ENCODE assay signal across 10 cellular contexts in genomic region chr4:8215001-8215427, GRCh38. TPM values are rescaled to one million over a fixed set of nuclear protein-coding genes. Genes with fewer than 3 reads are reported as not detected.
DNase-seq lines count a peak whose midpoint lies in the region; ATAC-seq, FAIRE-seq and TF ChIP-seq lines count a peak whose summit lies in the region.
"Had no signal": no experiment of that assay in that cellular context is flagged by ENCODE, and none has a peak within 500 bp of the region (broad histone marks: within the 10 kb centered on the region; RNA-seq: fewer than 3 reads in every experiment).

No MANE protein-coding gene starts in this region.

- no peak overlapping the region for H3K27ac ChIP-seq in kidney (ENCODE audit: low read depth in 2 of 2, low read length in 2 of 2)
- H3K27ac ChIP-seq: ovary had no signal

- no peak for TF ChIP-seq CTCF in AG04449 (IDR thresholded peaks at IDR 0.05; ENCODE audit: insufficient read depth, low read length, missing control alignments)
- TF ChIP-seq CTCF in kidney (IDR thresholded peaks at IDR 0.05; ENCODE audit: borderline replicate concordance, extremely low read depth, insufficient read depth), result no peak

- POLR2A ChIA-PET in AG04449 (lab: Yijun Ruan, JAX), result no interaction called here

- intact Hi-C loops in kidney (cut with DNase I), result no loop called here

- H3K4me1 ChIP-seq in kidney (ENCODE audit: control insufficient read depth in 1 of 2, insufficient read depth in 1 of 2, low read depth in 1 of 2, low read length in 2 of 2), result peaks cover 13 to 15% of the 10 kb centered on the region in 2 donors

- DNase-seq in AG04449 (ENCODE audit: low read depth, low spot score) (peak; percentile 45), HT1080 (ENCODE audit: low read depth) (peak; percentile 27), T1000 (lab: John Stamatoyannopoulos, UW) (peak; percentile 26), kidney (peak; percentile 88), NCI-H1436 treated with DMSO at 0.1 percent for 48 hours (lab: John Stamatoyannopoulos, UW) (no peak), epidermal melanocyte (ENCODE audit: insufficient read length, low spot score) (no peak)
- DNase-seq: NCI-H1048 had no signal

- no peak for ATAC-seq in HG02885 (IDR thresholded peaks at IDR 0.05; ENCODE audit: poor library complexity, unreplicated experiment)
- ATAC-seq in HG02571 (IDR thresholded peaks at IDR 0.05; ENCODE audit: unreplicated experiment), result no peak

- CTCF ChIA-PET in AG04449 (lab: Yijun Ruan, JAX), result interaction anchor here (1.0 to 2.1 kb wide), 4 partner anchors 11 to 187 kb away, joined by 3 to 10 read pairs (median 4); no protein-coding TSS in a partner anchor

- H3K36me3 ChIP-seq in kidney (ENCODE audit: control insufficient read depth in 1 of 2, insufficient read depth in 2 of 2, low read length in 2 of 2), result peaks cover 19 to 43% of the 10 kb centered on the region in 2 donors
- H3K36me3 ChIP-seq: ovary had no signal

- no peak overlapping the region for H3K4me3 ChIP-seq in AG04449 (ENCODE audit: low read depth, low read length)
- H3K4me3 ChIP-seq in kidney (ENCODE audit: low read length in 2 of 2), result no peak overlapping the region
- H3K4me3 ChIP-seq: ovary had no signal

- FAIRE-seq in kidney (lab: Jason Lieb, UNC), result peak; percentile 41

- H3K9ac ChIP-seq in kidney (ENCODE audit: low read length in 2 of 2), result no peak overlapping the region

- no peaks in the 10 kb centered on the region for H3K9me3 ChIP-seq in kidney (ENCODE audit: control insufficient read depth in 1 of 2, low read length in 2 of 2)
- H3K9me3 ChIP-seq: ovary had no signal

RNA-seq across cellular contexts. Expression of gene SH3TC1, which starts 15.9 kb away (rescaled TPM):
- 3.6 and 5.3 TPM in 2 replicates for total RNA-seq in HT1080 (2014; rRNA removed; shearing (Covaris generic))
- polyA plus RNA-seq in HT1080 (2015; cell fraction: cytosol; rRNA removed), result 2.2 and 2.9 TPM in 2 replicates
- polyA plus RNA-seq in HT1080 (2015; cell fraction: nucleus; rRNA removed), result 6.6 and 7.6 TPM in 2 replicates
- 127 TPM for total RNA-seq in kidney
- 43.1 TPM for polyA plus RNA-seq in kidney (ENCODE audit: insufficient read depth, low read depth, low replicate concordance)

RNA-seq across cellular contexts. Expression of gene HTRA3, which starts 54.5 kb away (rescaled TPM):
- total RNA-seq in HT1080 (2014; rRNA removed; shearing (Covaris generic)), result 0.16 and 0.20 TPM in 2 replicates
- 0.30 and 0.34 TPM in 2 replicates for polyA plus RNA-seq in HT1080 (2015; cell fraction: cytosol; rRNA removed)
- polyA plus RNA-seq in HT1080 (2015; cell fraction: nucleus; rRNA removed), result 0.11 and 0.26 TPM in 2 replicates
- 1.7 TPM for total RNA-seq in kidney
- polyA plus RNA-seq in kidney (ENCODE audit: insufficient read depth, low read depth, low replicate concordance), result 6.5 TPM

RNA-seq across cellular contexts. Expression of gene ABLIM2, which starts 56.4 kb away (rescaled TPM):
- total RNA-seq in HT1080 (2014; rRNA removed; shearing (Covaris generic)), result 0.19 TPM in 1 of 2 replicates, not detected in the other
- polyA plus RNA-seq in HT1080 (2015; cell fraction: cytosol; rRNA removed), result not detected in 2 replicates
- not detected in 2 replicates for polyA plus RNA-seq in HT1080 (2015; cell fraction: nucleus; rRNA removed)
- 23.3 TPM for total RNA-seq in kidney
- 9.5 TPM for polyA plus RNA-seq in kidney (ENCODE audit: insufficient read depth, low read depth, low replicate concordance)

Comparison
In these comparisons a context has a peak if more than half of its experiments do, and no peak if none do; other contexts are left out.
1. DNase-seq: peak in AG04449 (single experiment), HT1080 (single experiment), T1000 (single experiment) and kidney (single experiment); none in NCI-H1436 treated with DMSO at 0.1 percent for 48 hours (single experiment) and epidermal melanocyte (single experiment).
2. RNA of gene SH3TC1, which starts 15.9 kb away (total RNA-seq): 127 TPM in kidney (single experiment); 3.6 to 5.3 TPM in HT1080; every median in the first group is over 10 times any median in the second.
3. RNA of gene ABLIM2, which starts 56.4 kb away (total RNA-seq): 23.3 TPM in kidney (single experiment); 0.19 TPM in HT1080; every median in the first group is over 10 times any median in the second.